ENCODE assay signal across 23 cellular contexts in the genomic region with DNA sequence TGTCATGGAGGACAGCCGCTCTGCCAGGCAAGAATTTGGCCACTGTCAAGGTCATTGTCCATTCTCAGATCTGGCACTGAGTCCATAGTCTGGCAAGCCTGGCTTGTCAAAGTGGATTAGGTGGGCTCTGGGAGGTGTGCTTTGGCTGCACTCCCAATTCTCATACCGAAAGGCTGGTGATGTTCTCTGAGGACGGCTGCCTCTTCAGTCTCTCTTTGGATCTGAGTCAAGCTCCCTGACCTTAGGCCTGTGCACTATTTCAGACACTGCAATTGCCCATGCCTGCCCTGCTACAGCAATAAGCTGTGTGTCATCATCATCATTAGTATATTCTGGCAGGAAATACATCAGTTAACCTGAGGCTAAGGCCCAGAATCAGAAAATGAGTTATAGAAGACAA. TPM values are rescaled to one million over a fixed set of nuclear protein-coding genes. Genes with fewer than 3 reads are reported as not detected.
DNase-seq lines count a peak whose midpoint lies in the region; ATAC-seq and TF ChIP-seq lines count a peak whose summit lies in the region.
"Had no signal": no experiment of that assay in that cellular context is flagged by ENCODE, and none has a peak within 500 bp of the region (broad histone marks: within the 10 kb centered on the region; RNA-seq: fewer than 3 reads in every experiment).

No MANE protein-coding gene starts in this region.

- TF ChIP-seq EP300 in SK-N-SH (IDR thresholded peaks at IDR 0.05; ENCODE audit: borderline replicate concordance in 1 of 2, low read depth in 1 of 2, low read length in 1 of 2) = no peak

- no peak for TF ChIP-seq RAD21 in SK-N-SH (IDR thresholded peaks at IDR 0.05; ENCODE audit: low read length)

- no peaks in the 10 kb centered on the region for H4K20me1 ChIP-seq in SK-N-SH (ENCODE audit: insufficient read depth)
- H4K20me1 ChIP-seq: BLaER1 treated with 17β-estradiol and CSF1 and Interleukin-3, amounts not matched to agents 10 nM and 100 nM had no signal

- H3K27me3 Mint-ChIP-seq in type B pancreatic cell = peaks cover 67% of the 10 kb centered on the region

- H3K27me3 ChIP-seq in SK-N-SH (ENCODE audit: insufficient read depth) = no peaks in the 10 kb centered on the region
- H3K27me3 ChIP-seq: BE2C; BLaER1 treated with 17β-estradiol and CSF1 and Interleukin-3, amounts not matched to agents 10 nM and 100 nM had no signal

- no peaks in the 10 kb centered on the region for H3K36me3 Mint-ChIP-seq in type B pancreatic cell
- H3K36me3 Mint-ChIP-seq: CD14-positive monocyte; CD8-positive, alpha-beta memory T cell had no signal

- H3K4me1 Mint-ChIP-seq in type B pancreatic cell (ENCODE audit: unreplicated experiment) = no peaks in the 10 kb centered on the region
- H3K4me1 Mint-ChIP-seq: CD14-positive monocyte; CD8-positive, alpha-beta memory T cell had no signal

- WGBS in SK-N-SH (ENCODE audit: low lambda C conversion rate) = 20% methylated on average over 2 of the region's 3 CpGs

- H3K9me2 ChIP-seq in SK-N-SH = no peaks in the 10 kb centered on the region

- DNase-seq in SK-N-SH = no peak
- DNase-seq in epithelial cell of esophagus (ENCODE audit: low read depth) = peak; percentile 23
- no peak for DNase-seq in type B pancreatic cell (ENCODE audit: extremely low spot score, unreplicated experiment)
- no peak for DNase-seq in posterior vena cava (ENCODE audit: low spot score)
- no peak for DNase-seq in RWPE1 (ENCODE audit: low spot score)
- DNase-seq: 8988T; ACHN; AML-193; BE2C; CD4-positive, alpha-beta T cell; CD8-positive, alpha-beta memory T cell; DMS 273 treated with DMSO at 0.1 percent for 48 hours; DMS79; EL; GDM1; GM23248; H7; HCEC 1CT had no signal

- intact Hi-C loops in posterior vena cava (cut with DNase I) = no loop called here

- no peaks in the 10 kb centered on the region for H3K79me2 ChIP-seq in SK-N-SH (ENCODE audit: insufficient read depth)

- CTCF ChIA-PET in SK-N-SH (lab: Yijun Ruan, JAX) (no interaction called here), RWPE1 (lab: Yijun Ruan, JAX) (no interaction called here)

- no peaks in the 10 kb centered on the region for H3F3A ChIP-seq in SK-N-SH (replicated peaks; ENCODE audit: insufficient read depth)

- no peak overlapping the region for H3K4me2 ChIP-seq in SK-N-SH
- H3K4me2 ChIP-seq: A549; BLaER1 treated with 17β-estradiol and CSF1 and Interleukin-3, amounts not matched to agents 10 nM and 100 nM had no signal

- ATAC-seq in SK-N-SH treated with all-trans-retinoic acid at 6 μM for 48 hours = peak; percentile 74
- ATAC-seq: A549, GM12878 had no signal

- POLR2A ChIA-PET in SK-N-SH (lab: Yijun Ruan, JAX) (no interaction called here), RWPE1 (lab: Yijun Ruan, JAX; ENCODE audit: low non-redundant PET) (no interaction called here)

- no peak overlapping the region for H2AFZ ChIP-seq in SK-N-SH (ENCODE audit: low read depth)
- H2AFZ ChIP-seq: GM23248 had no signal

- no peak overlapping the region for H3K27ac Mint-ChIP-seq in type B pancreatic cell
- H3K27ac Mint-ChIP-seq: CD14-positive monocyte; CD4-positive, alpha-beta T cell; CD8-positive, alpha-beta memory T cell had no signal

- H3K9ac ChIP-seq in SK-N-SH = no peak overlapping the region
- H3K9ac ChIP-seq: BLaER1 treated with 17β-estradiol and CSF1 and Interleukin-3, amounts not matched to agents 10 nM and 100 nM; GM23248 had no signal

- no peaks in the 10 kb centered on the region for H3K36me3 ChIP-seq in SK-N-SH (replicated peaks in 1 of 2; ENCODE audit: control insufficient read depth in 1 of 2, insufficient read depth in 2 of 2, low read length in 1 of 2)
- H3K36me3 ChIP-seq: BE2C; BLaER1 treated with 17β-estradiol and CSF1 and Interleukin-3, amounts not matched to agents 10 nM and 100 nM had no signal

- H3K27ac ChIP-seq in SK-N-SH (ENCODE audit: low read depth in 2 of 2, low read length in 1 of 2) (no peak overlapping the region), RWPE1 (no peak overlapping the region)
- H3K27ac ChIP-seq: A549; BLaER1 treated with 17β-estradiol and CSF1 and Interleukin-3, amounts not matched to agents 10 nM and 100 nM; GM23248 had no signal

- peaks cover 0 to 13% of the 10 kb centered on the region in 2 experiments; a peak in 1 of 4 replicates for H3K4me1 ChIP-seq in SK-N-SH (ENCODE audit: control insufficient read depth in 1 of 2, insufficient read depth in 2 of 2, low read depth in 1 of 2, low read length in 1 of 2)
- H3K4me1 ChIP-seq: A549; BE2C; BLaER1 treated with 17β-estradiol and CSF1 and Interleukin-3, amounts not matched to agents 10 nM and 100 nM had no signal

- TF ChIP-seq CTCF in SK-N-SH (IDR thresholded peaks at IDR 0.05) = no peak
- TF ChIP-seq CTCF in epithelial cell of esophagus (IDR thresholded peaks at IDR 0.05; ENCODE audit: insufficient read depth, low read depth, low read length, missing control alignments) = no peak
- TF ChIP-seq CTCF in type B pancreatic cell (conservative IDR thresholded peaks at IDR 0.05) = no peak
- no peak for TF ChIP-seq CTCF in RWPE1 (conservative IDR thresholded peaks at IDR 0.05; ENCODE audit: low read depth)

- H3K4me3 Mint-ChIP-seq in type B pancreatic cell = peak overlapping the region; percentile 22
- H3K4me3 Mint-ChIP-seq: CD14-positive monocyte; CD4-positive, alpha-beta T cell; CD8-positive, alpha-beta memory T cell had no signal

- H3K4me3 ChIP-seq in SK-N-SH (ENCODE audit: low read depth in 2 of 2, low read length in 1 of 2) (no peak overlapping the region), epithelial cell of esophagus (ENCODE audit: low read length) (no peak overlapping the region)
- H3K4me3 ChIP-seq: A549; BLaER1 treated with 17β-estradiol and CSF1 and Interleukin-3, amounts not matched to agents 10 nM and 100 nM; GM12878; GM23248 had no signal

- no peaks in the 10 kb centered on the region for H3K9me3 Mint-ChIP-seq in type B pancreatic cell
- H3K9me3 Mint-ChIP-seq: CD4-positive, alpha-beta T cell had no signal

- no peaks in the 10 kb centered on the region for H3K9me3 ChIP-seq in SK-N-SH
- H3K9me3 ChIP-seq: A549, BE2C had no signal

TF ChIP-seq in SK-N-SH treated with all-trans-retinoic acid at 6 μM for 48 hours, 23 proteins besides CTCF, POLR2A, EP300 and RAD21 (continues in another document):
- TF ChIP-seq ZNF8 (CRISPR knock-in tag; IDR thresholded peaks at IDR 0.05) (no peak), RARB (CRISPR knock-in tag; IDR thresholded peaks at IDR 0.05) (no peak)
- TF ChIP-seq, protein P1, sequence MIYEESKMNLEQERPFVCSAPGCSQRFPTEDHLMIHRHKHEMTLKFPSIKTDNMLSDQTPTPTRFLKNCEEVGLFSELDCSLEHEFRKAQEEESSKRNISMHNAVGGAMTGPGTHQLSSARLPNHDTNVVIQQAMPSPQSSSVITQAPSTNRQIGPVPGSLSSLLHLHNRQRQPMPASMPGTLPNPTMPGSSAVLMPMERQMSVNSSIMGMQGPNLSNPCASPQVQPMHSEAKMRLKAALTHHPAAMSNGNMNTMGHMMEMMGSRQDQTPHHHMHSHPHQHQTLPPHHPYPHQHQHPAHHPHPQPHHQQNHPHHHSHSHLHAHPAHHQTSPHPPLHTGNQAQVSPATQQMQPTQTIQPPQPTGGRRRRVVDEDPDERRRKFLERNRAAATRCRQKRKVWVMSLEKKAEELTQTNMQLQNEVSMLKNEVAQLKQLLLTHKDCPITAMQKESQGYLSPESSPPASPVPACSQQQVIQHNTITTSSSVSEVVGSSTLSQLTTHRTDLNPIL (CRISPR knock-in tag; IDR thresholded peaks at IDR 0.05; ENCODE audit: low read depth) = no peak
- TF ChIP-seq, protein P2, sequence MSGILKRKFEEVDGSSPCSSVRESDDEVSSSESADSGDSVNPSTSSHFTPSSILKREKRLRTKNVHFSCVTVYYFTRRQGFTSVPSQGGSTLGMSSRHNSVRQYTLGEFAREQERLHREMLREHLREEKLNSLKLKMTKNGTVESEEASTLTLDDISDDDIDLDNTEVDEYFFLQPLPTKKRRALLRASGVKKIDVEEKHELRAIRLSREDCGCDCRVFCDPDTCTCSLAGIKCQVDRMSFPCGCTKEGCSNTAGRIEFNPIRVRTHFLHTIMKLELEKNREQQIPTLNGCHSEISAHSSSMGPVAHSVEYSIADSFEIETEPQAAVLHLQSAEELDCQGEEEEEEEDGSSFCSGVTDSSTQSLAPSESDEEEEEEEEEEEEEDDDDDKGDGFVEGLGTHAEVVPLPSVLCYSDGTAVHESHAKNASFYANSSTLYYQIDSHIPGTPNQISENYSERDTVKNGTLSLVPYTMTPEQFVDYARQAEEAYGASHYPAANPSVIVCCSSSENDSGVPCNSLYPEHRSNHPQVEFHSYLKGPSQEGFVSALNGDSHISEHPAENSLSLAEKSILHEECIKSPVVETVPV (CRISPR knock-in tag; IDR thresholded peaks at IDR 0.05) = no peak

TF ChIP-seq in SK-N-SH, 30 proteins besides CTCF, POLR2A, EP300 and RAD21:
- TF ChIP-seq, protein P3, sequence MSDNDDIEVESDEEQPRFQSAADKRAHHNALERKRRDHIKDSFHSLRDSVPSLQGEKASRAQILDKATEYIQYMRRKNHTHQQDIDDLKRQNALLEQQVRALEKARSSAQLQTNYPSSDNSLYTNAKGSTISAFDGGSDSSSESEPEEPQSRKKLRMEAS (IDR thresholded peaks at IDR 0.05; ENCODE audit: low read depth) = no peak
- no peak for TF ChIP-seq POLR2AphosphoS5 (IDR thresholded peaks at IDR 0.05; ENCODE audit: low read depth, low read length)
- no peak for TF ChIP-seq MEF2A (IDR thresholded peaks at IDR 0.05; ENCODE audit: borderline replicate concordance, low read depth)
- no peak for TF ChIP-seq FOXM1 (IDR thresholded peaks at IDR 0.05; ENCODE audit: low read depth)
- TF ChIP-seq, protein P4, sequence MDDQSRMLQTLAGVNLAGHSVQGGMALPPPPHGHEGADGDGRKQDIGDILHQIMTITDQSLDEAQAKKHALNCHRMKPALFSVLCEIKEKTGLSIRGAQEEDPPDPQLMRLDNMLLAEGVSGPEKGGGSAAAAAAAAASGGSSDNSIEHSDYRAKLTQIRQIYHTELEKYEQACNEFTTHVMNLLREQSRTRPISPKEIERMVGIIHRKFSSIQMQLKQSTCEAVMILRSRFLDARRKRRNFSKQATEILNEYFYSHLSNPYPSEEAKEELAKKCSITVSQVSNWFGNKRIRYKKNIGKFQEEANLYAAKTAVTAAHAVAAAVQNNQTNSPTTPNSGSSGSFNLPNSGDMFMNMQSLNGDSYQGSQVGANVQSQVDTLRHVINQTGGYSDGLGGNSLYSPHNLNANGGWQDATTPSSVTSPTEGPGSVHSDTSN (IDR thresholded peaks at IDR 0.05) = no peak
- TF ChIP-seq MXI1 (IDR thresholded peaks at IDR 0.05; ENCODE audit: low read depth, low read length) = no peak
- no peak for TF ChIP-seq SIN3A (IDR thresholded peaks at IDR 0.05; ENCODE audit: borderline replicate concordance, low read depth, low read length)

RNA-seq across cellular contexts. Expression of a gene that starts 1.7 kb away (rescaled TPM):
- 0.12 and 0.57 TPM in 2 replicates for polyA plus RNA-seq in SK-N-SH (2012; rRNA removed)
- 0.37 and 0.58 TPM in 2 replicates for polyA plus RNA-seq in SK-N-SH (2012; cell fraction: cytosol; rRNA removed)
- 0.36 and 0.57 TPM in 2 replicates for polyA plus RNA-seq in SK-N-SH (2012; cell fraction: nucleus; rRNA removed)
- total RNA-seq in type B pancreatic cell (ENCODE audit: low replicate concordance) (0.36 and 2.2 TPM in 2 replicates), posterior vena cava (under 1 TPM in 1 of 2 donors, not detected in 1; 0.05 TPM)
- total RNA-seq: CD4-positive, alpha-beta T cell; CD8-positive, alpha-beta memory T cell; GM12878; GM23248 had no signal
- polyA plus RNA-seq: A549; CD14-positive monocyte; CD8-positive, alpha-beta memory T cell; GM12878; GM23248 had no signal
